In genomic region chr2:161139098-161139987, GRCh38 we compare ENCODE assay signal across 8 cellular contexts. TPM values are rescaled to one million over a fixed set of nuclear protein-coding genes. Genes with fewer than 3 reads are reported as not detected.
DNase-seq lines count a peak whose midpoint lies in the region; ATAC-seq and TF ChIP-seq lines count a peak whose summit lies in the region.

No MANE protein-coding gene starts in this region.

- DNase-seq in AG09319 (ENCODE audit: extremely low read depth, low read depth) = peak; percentile 47
- DNase-seq in NCI-H226 = peak; percentile 19
- no peak for DNase-seq in esophagus squamous epithelium (lab: John Stamatoyannopoulos, UW)
- DNase-seq in G401 (ENCODE audit: low spot score) = no peak
- DNase-seq in NCI-H524 (lab: John Stamatoyannopoulos, UW) = no peak
- DNase-seq in NCI-H748 treated with DMSO at 0.1 percent for 48 hours (lab: John Stamatoyannopoulos, UW) = no peak

- H3K36me3 Mint-ChIP-seq in stimulated activated memory B cell treated with anti-CD40 and anti-IgM and Interleukin-4, amounts not matched to agents 10 μg/mL and 1 μg/mL and 100 μg/mL, for 72 hours = peaks cover 47% of the 10 kb centered on the region

- H3K4me3 ChIP-seq in esophagus squamous epithelium = peak overlapping the region in 3 of 4 donors; percentile 11 to 60 (median 28)

- in situ Hi-C loops in G401 (cut with HindIII; ENCODE audit: low sequenced_read_pairs) = no loop called here

- ATAC-seq in GM19455 (IDR thresholded peaks at IDR 0.05; ENCODE audit: unreplicated experiment) = peak; percentile 41
- ATAC-seq in stimulated activated memory B cell treated with anti-CD40 and anti-IgM and Interleukin-4, amounts not matched to agents 10 μg/mL and 1 μg/mL and 100 μg/mL, for 72 hours = no peak

- peak overlapping the region; percentile 89 for H3K27ac Mint-ChIP-seq in stimulated activated memory B cell treated with anti-CD40 and anti-IgM and Interleukin-4, amounts not matched to agents 10 μg/mL and 1 μg/mL and 100 μg/mL, for 72 hours

- H3K27me3 Mint-ChIP-seq in stimulated activated memory B cell treated with anti-CD40 and anti-IgM and Interleukin-4, amounts not matched to agents 10 μg/mL and 1 μg/mL and 100 μg/mL, for 72 hours = no peaks in the 10 kb centered on the region

- no peak for TF ChIP-seq POLR2A in esophagus squamous epithelium (IDR thresholded peaks at IDR 0.05)

- peaks cover 0 to 51% (median 9%) of the 10 kb centered on the region in 3 donors for H3K4me1 ChIP-seq in esophagus squamous epithelium

- WGBS in esophagus squamous epithelium, 2 donors = 49 to 59% methylated on average over 3 of the region's 3 CpGs

- intact Hi-C loops in esophagus squamous epithelium (cut with DNase I) = no loop called here

- peak overlapping the region; percentile 96 for H3K4me3 Mint-ChIP-seq in stimulated activated memory B cell treated with anti-CD40 and anti-IgM and Interleukin-4, amounts not matched to agents 10 μg/mL and 1 μg/mL and 100 μg/mL, for 72 hours

- H3K9me3 ChIP-seq in esophagus squamous epithelium = no peaks in the 10 kb centered on the region

- TF ChIP-seq CTCF in AG09319 (IDR thresholded peaks at IDR 0.05; ENCODE audit: low read depth, low read length) (no peak), esophagus squamous epithelium (IDR thresholded peaks at IDR 0.05) (no peak)

- H3K36me3 ChIP-seq in esophagus squamous epithelium = no peaks in the 10 kb centered on the region

- H3K27ac ChIP-seq in esophagus squamous epithelium = peak overlapping the region in 2 of 4 donors; percentile 48 to 74

- H3K9me3 Mint-ChIP-seq in stimulated activated memory B cell treated with anti-CD40 and anti-IgM and Interleukin-4, amounts not matched to agents 10 μg/mL and 1 μg/mL and 100 μg/mL, for 72 hours = peaks cover 5% of the 10 kb centered on the region

- no peaks in the 10 kb centered on the region for H3K27me3 ChIP-seq in esophagus squamous epithelium

- peaks cover 61% of the 10 kb centered on the region for H3K4me1 Mint-ChIP-seq in stimulated activated memory B cell treated with anti-CD40 and anti-IgM and Interleukin-4, amounts not matched to agents 10 μg/mL and 1 μg/mL and 100 μg/mL, for 72 hours

RNA-seq across cellular contexts. Expression of gene TANK, which starts 20.9 kb away (rescaled TPM):
- 10 to 100 TPM; 34.8 to 83.7 (median 60.7) TPM for total RNA-seq in esophagus squamous epithelium
- total RNA-seq in G401 (2014; rRNA removed; shearing (Covaris generic)) = 41.4 and 54.0 TPM in 2 replicates

Comparison
In these comparisons a context has a peak if more than half of its experiments do, and no peak if none do; other contexts are left out.
1. DNase-seq: peak in AG09319 (single experiment) and NCI-H226 (single experiment); none in esophagus squamous epithelium (single experiment), G401 (single experiment), NCI-H524 (0 of 2) and NCI-H748 treated with DMSO at 0.1 percent for 48 hours (single experiment).